15 cellular contexts compared by ENCODE assay signal in the genomic region with DNA sequence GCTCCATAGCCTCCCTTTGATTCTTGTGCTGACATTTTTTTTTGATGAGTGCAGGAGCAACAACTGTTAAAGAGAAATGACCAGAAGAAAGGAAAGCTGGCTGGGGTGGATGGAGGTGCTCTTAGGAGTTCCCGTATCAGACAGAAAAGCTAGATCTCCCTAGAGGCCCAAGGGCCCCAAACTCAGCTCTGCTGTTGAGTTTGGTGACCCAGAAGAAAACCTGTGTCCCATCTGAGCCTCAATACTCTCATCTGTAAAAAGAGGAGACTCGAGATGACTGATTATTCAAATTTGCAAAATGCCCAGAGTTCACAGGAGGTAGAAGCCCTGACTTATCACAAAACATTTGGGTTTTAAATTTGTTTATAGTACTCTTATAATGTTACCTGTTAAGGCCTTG.
"Had no signal": no experiment of that assay in that cellular context is flagged by ENCODE, and none has a peak within 500 bp of the region (broad histone marks: within the 10 kb centered on the region; RNA-seq: fewer than 3 reads in every experiment).

No MANE protein-coding gene starts in this region.

- H3K4me3 ChIP-seq: heart left ventricle, prostate gland, thoracic aorta, upper lobe of right lung had no signal

- H3K4me3 Mint-ChIP-seq: activated CD4-positive, alpha-beta T cell treated with anti-CD3 and anti-CD28 coated beads, Interleukin-2, amount 10 ng/mL, durations not matched to agents 7 days and 5 days; activated naive CD8-positive, alpha-beta T cell treated with anti-CD3 and anti-CD28 coated beads for 36 hours; dendritic cell treated with granulocyte-macrophage colony-stimulating factor and Interleukin-4, amounts not matched to agents 40 ng/mL and 50 ng/mL, for 4 days; immature natural killer cell; mesothelial cell of epicardium had no signal

- ATAC-seq: heart left ventricle, right cardiac atrium, upper lobe of right lung had no signal

- H3K9me3 Mint-ChIP-seq: activated CD4-positive, alpha-beta T cell treated with anti-CD3 and anti-CD28 coated beads, Interleukin-2, amount 10 ng/mL, durations not matched to agents 7 days and 5 days; activated naive CD8-positive, alpha-beta T cell treated with anti-CD3 and anti-CD28 coated beads for 36 hours; dendritic cell treated with granulocyte-macrophage colony-stimulating factor and Interleukin-4, amounts not matched to agents 40 ng/mL and 50 ng/mL, for 4 days; immature natural killer cell; mesothelial cell of epicardium had no signal

- H3K4me1 Mint-ChIP-seq: activated CD4-positive, alpha-beta T cell treated with anti-CD3 and anti-CD28 coated beads, Interleukin-2, amount 10 ng/mL, durations not matched to agents 7 days and 5 days; immature natural killer cell; mesothelial cell of epicardium had no signal

- H3K36me3 Mint-ChIP-seq: immature natural killer cell, mesothelial cell of epicardium had no signal

- DNase-seq: activated CD4-positive, alpha-beta T cell treated with anti-CD3 and anti-CD28 coated beads, Interleukin-2, amount 10 ng/mL, durations not matched to agents 7 days and 5 days; activated CD8-positive, alpha-beta memory T cell treated with anti-CD3 and anti-CD28 coated beads, Interleukin-2, amount 50 U/mL, for 48 hours; activated naive CD8-positive, alpha-beta T cell treated with anti-CD3 and anti-CD28 coated beads for 36 hours; amygdala; cerebellar nuclear complex; heart left ventricle; immature natural killer cell; right cardiac atrium; T-helper 2 cell; upper lobe of right lung had no signal

- H3K27me3 Mint-ChIP-seq: activated CD4-positive, alpha-beta T cell treated with anti-CD3 and anti-CD28 coated beads, Interleukin-2, amount 10 ng/mL, durations not matched to agents 7 days and 5 days; activated naive CD8-positive, alpha-beta T cell treated with anti-CD3 and anti-CD28 coated beads for 36 hours; dendritic cell treated with granulocyte-macrophage colony-stimulating factor and Interleukin-4, amounts not matched to agents 40 ng/mL and 50 ng/mL, for 4 days had no signal

- H3K27ac ChIP-seq: epithelial cell of prostate, heart left ventricle, prostate gland, thoracic aorta, upper lobe of right lung had no signal

- H3K27me3 ChIP-seq: heart left ventricle, upper lobe of right lung had no signal

- H3K27ac Mint-ChIP-seq: activated CD4-positive, alpha-beta T cell treated with anti-CD3 and anti-CD28 coated beads, Interleukin-2, amount 10 ng/mL, durations not matched to agents 7 days and 5 days; activated naive CD8-positive, alpha-beta T cell treated with anti-CD3 and anti-CD28 coated beads for 36 hours; dendritic cell treated with granulocyte-macrophage colony-stimulating factor and Interleukin-4, amounts not matched to agents 40 ng/mL and 50 ng/mL, for 4 days; immature natural killer cell; mesothelial cell of epicardium had no signal
